9 cellular contexts compared by ENCODE assay signal in genomic region chr12:110109037-110109836, GRCh38. TPM values are rescaled to one million over a fixed set of nuclear protein-coding genes. Genes with fewer than 3 reads are reported as not detected.
DNase-seq lines count a peak whose midpoint lies in the region; ATAC-seq lines count a peak whose summit lies in the region.
"Had no signal": no experiment of that assay in that cellular context is flagged by ENCODE, and none has a peak within 500 bp of the region (broad histone marks: within the 10 kb centered on the region; RNA-seq: fewer than 3 reads in every experiment).

No MANE protein-coding gene starts in this region.

- H3K27me3 ChIP-seq in HAP-1 (ENCODE audit: low read depth) (no peaks in the 10 kb centered on the region), skeletal muscle satellite cell (ENCODE audit: control insufficient read depth, insufficient read depth, low read length) (no peaks in the 10 kb centered on the region)

- in situ Hi-C loops in HAP-1 (cut with MboI; ENCODE audit: low sequenced_read_pairs) = loop anchor here (10.0 to 25.0 kb wide), 2 partner anchors 178 to 316 kb away; partner anchors contain the start of gene ATP2A2

- peak; percentile 34 to 38 for DNase-seq in HAP-1 (ENCODE audit: low spot score in 2 of 2)
- DNase-seq in hepatic stellate cell (ENCODE audit: low spot score) = peak; percentile 65
- DNase-seq in CD1c-positive myeloid dendritic cell (ENCODE audit: extremely low spot score) = no peak
- no peak for DNase-seq in NCI-H2227 treated with DMSO at 0.1 percent for 48 hours (lab: John Stamatoyannopoulos, UW)
- DNase-seq: activated CD4-positive, alpha-beta T cell treated with anti-CD3 and anti-CD28 coated beads, Interleukin-2, amount 10 ng/mL, durations not matched to agents 24 days and 14 days had no signal

- H3K9ac ChIP-seq in skeletal muscle satellite cell (ENCODE audit: low read depth, low read length) = peak overlapping the region; percentile 71

- peak overlapping the region; percentile 73 for H3K4me2 ChIP-seq in skeletal muscle satellite cell (ENCODE audit: low read length)

- H3K4me3 ChIP-seq in HAP-1 = no peak overlapping the region
- H3K4me3 ChIP-seq in skeletal muscle satellite cell (ENCODE audit: low read length) = peak overlapping the region; percentile 37

- H3K36me3 ChIP-seq in HAP-1 (replicated peaks) = no peaks in the 10 kb centered on the region
- H3K36me3 ChIP-seq in skeletal muscle satellite cell (ENCODE audit: insufficient read depth, low read length) = no peaks in the 10 kb centered on the region

- peaks cover 3% of the 10 kb centered on the region; the same call in 1 of the 2 replicates for H3K9me3 ChIP-seq in HAP-1
- H3K9me3 ChIP-seq in skeletal muscle satellite cell (replicated peaks; ENCODE audit: low read length) = no peaks in the 10 kb centered on the region

- H3K27ac ChIP-seq in angular gyrus (ENCODE audit: low read depth, low read length) = peak overlapping the region; percentile 40

- ATAC-seq in GM18873 (IDR thresholded peaks at IDR 0.05; ENCODE audit: low FRiP score, unreplicated experiment) = no peak
- no peak for ATAC-seq in HG02642 (IDR thresholded peaks at IDR 0.05; ENCODE audit: poor library complexity, unreplicated experiment)

- H3K4me1 ChIP-seq in HAP-1 (peaks cover 15% of the 10 kb centered on the region), skeletal muscle satellite cell (ENCODE audit: control insufficient read depth, insufficient read depth, low read length) (peaks cover 29% of the 10 kb centered on the region)

RNA-seq across cellular contexts. Expression of gene IFT81, which starts 14.9 kb away (rescaled TPM):
- 9.6 and 9.8 TPM in 2 replicates for total RNA-seq in skeletal muscle satellite cell (2012; rRNA removed)

Comparison
In these comparisons a context has a peak if more than half of its experiments do, and no peak if none do; other contexts are left out.
1. DNase-seq: peak in HAP-1 (2 of 2) and hepatic stellate cell (single experiment); none in CD1c-positive myeloid dendritic cell (single experiment) and NCI-H2227 treated with DMSO at 0.1 percent for 48 hours (single experiment).